ENCODE assay signal across 1 cellular context in genomic region chr5:178203670-178204204, GRCh38.
TF ChIP-seq lines count a peak whose summit lies in the region.

No MANE protein-coding gene starts in this region.

TF ChIP-seq in endothelial cell of umbilical vein, 7 proteins besides CTCF, POLR2A, EP300 and RAD21:
- TF ChIP-seq GATA2 (IDR thresholded peaks at IDR 0.05; ENCODE audit: insufficient read depth, insufficient read length, low read depth, low read length) (no peak), MAX (IDR thresholded peaks at IDR 0.05; ENCODE audit: insufficient read depth, insufficient read length) (no peak), JUN (IDR thresholded peaks at IDR 0.05; ENCODE audit: borderline replicate concordance, insufficient read depth, insufficient read length, low read depth) (no peak), POLR2AphosphoS5 (IDR thresholded peaks at IDR 0.05; ENCODE audit: insufficient read depth, low read depth, low read length) (no peak), MYC (IDR thresholded peaks at IDR 0.05; ENCODE audit: low read depth, low read length) (no peak), EZH2 (IDR thresholded peaks at IDR 0.05; ENCODE audit: borderline replicate concordance, low read depth, low read length, severe bottlenecking) (no peak), FOS (IDR thresholded peaks at IDR 0.05; ENCODE audit: borderline replicate concordance, insufficient read depth, low read length) (no peak)
